In genomic region chr17:66678827-66679226, GRCh38 we compare ENCODE assay signal across 18 cellular contexts.
"Had no signal": no experiment of that assay in that cellular context is flagged by ENCODE, and none has a peak within 500 bp of the region (broad histone marks: within the 10 kb centered on the region; RNA-seq: fewer than 3 reads in every experiment).

No MANE protein-coding gene starts in this region.

- H3K9me3 Mint-ChIP-seq: central memory CD8-positive, alpha-beta T cell had no signal

- H3K27me3 ChIP-seq: brain microvascular endothelial cell had no signal

- ATAC-seq: activated CD8-positive, alpha-beta memory T cell treated with anti-CD3 and anti-CD28 coated beads, Interleukin-2, amount 10 ng/mL, durations not matched to agents 7 days and 5 days had no signal

- H3K27me3 Mint-ChIP-seq: activated CD8-positive, alpha-beta memory T cell treated with anti-CD3 and anti-CD28 coated beads, Interleukin-2, amount 10 ng/mL, durations not matched to agents 7 days and 5 days; activated naive CD4-positive, alpha-beta T cell treated with anti-CD3 and anti-CD28 coated beads, Interleukin-2, amount 50 U/mL, for 24 hours; central memory CD8-positive, alpha-beta T cell had no signal

- H3K27ac Mint-ChIP-seq: activated naive CD4-positive, alpha-beta T cell treated with anti-CD3 and anti-CD28 coated beads, Interleukin-2, amount 50 U/mL, for 24 hours had no signal

- H3K36me3 Mint-ChIP-seq: natural killer cell had no signal

- H3K4me3 Mint-ChIP-seq: activated CD8-positive, alpha-beta memory T cell treated with anti-CD3 and anti-CD28 coated beads, Interleukin-2, amount 10 ng/mL, durations not matched to agents 7 days and 5 days; activated naive CD4-positive, alpha-beta T cell treated with anti-CD3 and anti-CD28 coated beads, Interleukin-2, amount 50 U/mL, for 24 hours; central memory CD8-positive, alpha-beta T cell; natural killer cell had no signal

- DNase-seq: activated CD4-positive, alpha-beta T cell treated with anti-CD3 and anti-CD28 coated beads, Interleukin-2, amount 50 U/mL, for 1 hour; activated CD4-positive, CD25-positive, alpha-beta regulatory T cell; activated CD8-positive, alpha-beta memory T cell treated with anti-CD3 and anti-CD28 coated beads, Interleukin-2, amount 10 ng/mL, durations not matched to agents 7 days and 5 days; activated effector memory CD4-positive, alpha-beta T cell treated with anti-CD3 and anti-CD28 coated beads, Interleukin-2, amount 50 U/mL, for 16 hours; activated T-cell treated with anti-CD3 and anti-CD28 coated beads, Interleukin-2, amount 50 U/mL, for 1 hour; brain microvascular endothelial cell; cortex of kidney; effector CD4-positive, alpha-beta T cell; foreskin fibroblast; hippocampal formation; kidney glomerular epithelial cell; mesendoderm; natural killer cell; stimulated activated CD4-positive, alpha-beta T cell treated with anti-CD3 and anti-CD28 coated beads, Interleukin-12 subunit alpha, Interleukin-12 subunit beta, amount 100 ng/mL, for 4 hours; stimulated activated CD4-positive, alpha-beta T cell treated with anti-CD3 and anti-CD28 coated beads, Interleukin-2, amount 100 ng/mL, for 24 hours; trophoblast cell had no signal

- H3K36me3 ChIP-seq: brain microvascular endothelial cell had no signal

- H3K27ac ChIP-seq: brain microvascular endothelial cell had no signal
